In genomic region chr4:47836655-47837581, GRCh38 we compare ENCODE assay signal across 8 cellular contexts. TPM values are rescaled to one million over a fixed set of nuclear protein-coding genes. Genes with fewer than 3 reads are reported as not detected.
DNase-seq lines count a peak whose midpoint lies in the region; ATAC-seq and TF ChIP-seq lines count a peak whose summit lies in the region.

No MANE protein-coding gene starts in this region.

- H3K27me3 ChIP-seq in BLaER1 (peaks cover 36% of the 10 kb centered on the region), lower lobe of right lung (ENCODE audit: low read depth) (peaks cover 5% of the 10 kb centered on the region)

- POLR2A ChIA-PET in activated CD4-positive, alpha-beta memory T cell treated with anti-CD3 and anti-CD28 coated beads for 36 hours (lab: Charles Lee) = interaction anchor here (0.9 to 1.2 kb wide), 2 partner anchors 9 to 78 kb away, joined by 3 to 4 read pairs; partner anchors contain the start of gene NFXL1

- no peak overlapping the region for H3K27ac ChIP-seq in BLaER1
- H3K27ac ChIP-seq in lower lobe of right lung = no peak overlapping the region

- no peaks in the 10 kb centered on the region for H3K36me3 Mint-ChIP-seq in activated CD4-positive, alpha-beta memory T cell treated with anti-CD3 and anti-CD28 coated beads for 36 hours

- ATAC-seq in GM19043 (IDR thresholded peaks at IDR 0.05; ENCODE audit: low read depth, unreplicated experiment) = peak; percentile 73
- ATAC-seq in HG03196 (IDR thresholded peaks at IDR 0.05; ENCODE audit: unreplicated experiment) = peak; percentile 72
- ATAC-seq in lower lobe of right lung = peak; percentile 95 to 97

- peak; percentile 71 for TF ChIP-seq CTCF in lower lobe of right lung (IDR thresholded peaks at IDR 0.05)

- H3K9me3 Mint-ChIP-seq in activated CD4-positive, alpha-beta memory T cell treated with anti-CD3 and anti-CD28 coated beads for 36 hours = peaks cover 2% of the 10 kb centered on the region

- H3K36me3 ChIP-seq in BLaER1 (no peaks in the 10 kb centered on the region), lower lobe of right lung (no peaks in the 10 kb centered on the region)

- H3K4me2 ChIP-seq in BLaER1 = peak overlapping the region; percentile 96

- H3K4me3 Mint-ChIP-seq in activated CD4-positive, alpha-beta memory T cell treated with anti-CD3 and anti-CD28 coated beads for 36 hours = peak overlapping the region; percentile 76

- DNase-seq in NCI-H524 treated with DMSO at 0.1 percent for 48 hours (lab: John Stamatoyannopoulos, UW) = peak; percentile 54
- DNase-seq in activated CD4-positive, alpha-beta memory T cell treated with anti-CD3 and anti-CD28 coated beads for 36 hours = peak; percentile 74
- peak; percentile 6 for DNase-seq in effector CD8-positive, alpha-beta T cell (lab: John Stamatoyannopoulos, UW)
- DNase-seq in lower lobe of right lung = peak; percentile 85
- DNase-seq in stimulated activated CD4-positive, alpha-beta T cell treated with anti-CD3 and anti-CD28 coated beads, Interleukin-4, amount 100 ng/mL, for 4 hours = peak; percentile 30 to 47

- peak overlapping the region; percentile 55 for H3K9ac ChIP-seq in BLaER1

- peaks cover 26% of the 10 kb centered on the region; the same call in 1 of the 2 replicates for H4K20me1 ChIP-seq in BLaER1

- H3K9me3 ChIP-seq in BLaER1 = peaks cover 11% of the 10 kb centered on the region
- no peaks in the 10 kb centered on the region for H3K9me3 ChIP-seq in lower lobe of right lung

- H3K27me3 Mint-ChIP-seq in activated CD4-positive, alpha-beta memory T cell treated with anti-CD3 and anti-CD28 coated beads for 36 hours = peaks cover 3% of the 10 kb centered on the region

- H3K4me3 ChIP-seq in BLaER1 (peak overlapping the region; percentile 68), lower lobe of right lung (peak overlapping the region; percentile 61)

- intact Hi-C loops in activated CD4-positive, alpha-beta memory T cell treated with anti-CD3 and anti-CD28 coated beads for 36 hours (cut with micrococcal nuclease) = loop anchor here (1.0 to 5.0 kb wide), 4 partner anchors 95 to 520 kb away; no protein-coding TSS in a partner anchor
- intact Hi-C loops in lower lobe of right lung (cut with DNase I) = loop anchor here (10.0 kb wide), 1 partner anchor 152 kb away; no protein-coding TSS in a partner anchor

- no peak overlapping the region for H3K27ac Mint-ChIP-seq in activated CD4-positive, alpha-beta memory T cell treated with anti-CD3 and anti-CD28 coated beads for 36 hours

- peaks cover 32% of the 10 kb centered on the region for H3K4me1 Mint-ChIP-seq in activated CD4-positive, alpha-beta memory T cell treated with anti-CD3 and anti-CD28 coated beads for 36 hours (ENCODE audit: low read depth)

- CTCF ChIA-PET in activated CD4-positive, alpha-beta memory T cell treated with anti-CD3 and anti-CD28 coated beads for 36 hours (lab: Charles Lee) = interaction anchor here (0.6 to 3.1 kb wide), 33 partner anchors 10 to 374 kb away, joined by 3 to 38 read pairs (median 4); partner anchors contain the start of gene COMMD8

- H3K4me1 ChIP-seq in BLaER1 (peaks cover 30% of the 10 kb centered on the region), lower lobe of right lung (peaks cover 30% of the 10 kb centered on the region)

RNA-seq across cellular contexts. Expression of gene CORIN, which starts 0.9 kb away (rescaled TPM):
- total RNA-seq in activated CD4-positive, alpha-beta memory T cell treated with anti-CD3 and anti-CD28 coated beads for 36 hours = under 1 TPM in 1 of 2 experiments, not detected in 1; 0.56 TPM
- total RNA-seq in lower lobe of right lung = 3.9 TPM

Comparison
In these comparisons a context has a peak if more than half of its experiments do, and no peak if none do; other contexts are left out.
1. DNase-seq: peak in every context shown above with its lines; median percentile 85 in lower lobe of right lung; 74 in activated CD4-positive, alpha-beta memory T cell treated with anti-CD3 and anti-CD28 coated beads for 36 hours; 54 in NCI-H524 treated with DMSO at 0.1 percent for 48 hours; 38 in stimulated activated CD4-positive, alpha-beta T cell treated with anti-CD3 and anti-CD28 coated beads, Interleukin-4, amount 100 ng/mL, for 4 hours; 6 in effector CD8-positive, alpha-beta T cell.